In the genomic region with DNA sequence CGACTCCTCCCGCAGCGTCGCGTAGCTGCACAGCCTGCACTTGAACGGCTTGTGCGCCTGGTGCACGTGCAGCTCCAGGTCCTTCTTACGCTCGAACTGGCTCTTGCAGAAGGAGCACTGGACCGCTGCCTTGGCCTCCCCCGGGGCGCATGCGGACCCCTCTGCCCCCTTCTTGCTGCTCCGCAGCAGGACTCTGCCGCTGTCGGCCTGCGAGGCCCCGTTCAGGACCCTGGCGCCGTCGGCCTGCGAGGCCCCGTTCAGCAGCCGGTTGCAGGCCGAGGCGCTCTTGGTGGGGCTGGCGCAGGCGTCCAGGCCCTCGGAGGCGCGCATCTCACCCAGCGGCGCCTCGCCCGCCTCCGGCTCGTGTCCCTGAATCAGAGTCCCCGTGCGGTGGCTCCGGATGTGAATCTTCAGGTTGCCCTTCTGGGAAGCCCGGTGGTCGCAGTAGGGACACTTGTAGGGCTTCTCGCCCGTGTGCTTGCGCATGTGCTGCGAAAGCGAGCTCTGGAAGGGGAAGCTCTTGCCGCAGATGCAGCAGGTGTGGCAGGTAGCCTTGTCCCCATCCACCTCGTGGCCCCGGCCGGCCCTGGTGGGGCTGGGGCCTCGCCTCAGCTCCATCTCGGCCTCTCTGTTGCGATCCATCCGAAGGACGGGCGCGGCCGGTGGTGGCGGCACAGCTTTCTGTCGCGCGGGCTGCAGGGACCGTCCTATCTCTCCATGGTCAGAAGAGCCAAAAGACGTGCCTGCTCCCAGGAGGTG, we compare ENCODE assay signal across 21 cellular contexts. TPM values are rescaled to one million over a fixed set of nuclear protein-coding genes. Genes with fewer than 3 reads are reported as not detected.
A peak's percentile ranks its signal among the peaks of the same experiment; 100 is the strongest.
DNase-seq lines count a peak whose midpoint lies in the region; ATAC-seq and TF ChIP-seq lines count a peak whose summit lies in the region.
"Had no signal": no experiment of that assay in that cellular context is flagged by ENCODE, and none has a peak within 500 bp of the region (broad histone marks: within the 10 kb centered on the region; RNA-seq: fewer than 3 reads in every experiment).

No MANE protein-coding gene starts in this region.

- peaks cover 19 to 30% (median 24%) of the 10 kb centered on the region in 4 donors for H3K36me3 ChIP-seq in sigmoid colon

- DNase-seq in activated CD8-positive, alpha-beta memory T cell treated with anti-CD3 and anti-CD28 coated beads for 24 hours = peak; percentile 47
- no peak for DNase-seq in activated CD8-positive, alpha-beta memory T cell treated with anti-CD3 and anti-CD28 coated beads, Interleukin-2, amount 50 U/mL, for 4 hours
- DNase-seq in LNCaP clone FGC (ENCODE audit: low read depth) (no peak), islet precursor cell (peak; percentile 39), sigmoid colon (peak; percentile 63), HK-2 (ENCODE audit: unreplicated experiment) (no peak), T-cell (no peak)
- DNase-seq: AML-193; C1 segment of cervical spinal cord; Calu3; CD8-positive, alpha-beta memory T cell; MM.1S; NCI-H1048; NCI-H1417 treated with DMSO at 0.1 percent for 48 hours; NCI-H187; NCI-H2107; NCI-H748 treated with DMSO at 0.1 percent for 48 hours; SIG-M5; SK-N-SH had no signal

- TF ChIP-seq CTCF in LNCaP clone FGC (IDR thresholded peaks at IDR 0.05; ENCODE audit: control insufficient read depth, extremely low read depth, insufficient read depth) = peak; percentile 33; the same call in 1 of the 2 replicates
- no peak for TF ChIP-seq CTCF in sigmoid colon (IDR thresholded peaks at IDR 0.05)

- CTCF ChIA-PET in T-cell (lab: Charles Lee) = no interaction called here

- H3K27ac Mint-ChIP-seq in T-cell = no peak overlapping the region
- H3K27ac Mint-ChIP-seq: CD8-positive, alpha-beta memory T cell had no signal

- WGBS in sigmoid colon, 2 donors = 97% methylated on average over 66 of the region's 66 CpGs

- H3K27ac ChIP-seq in sigmoid colon = no peak overlapping the region
- H3K27ac ChIP-seq: RWPE1 had no signal

- H3K4me3 ChIP-seq in LNCaP clone FGC (ENCODE audit: low read depth, low read length) (no peak overlapping the region), sigmoid colon (no peak overlapping the region)

- no peak for TF ChIP-seq EP300 in sigmoid colon (IDR thresholded peaks at IDR 0.05)

- H3K9me3 Mint-ChIP-seq in T-cell = no peaks in the 10 kb centered on the region
- H3K9me3 Mint-ChIP-seq: CD8-positive, alpha-beta memory T cell had no signal

- H3K27me3 Mint-ChIP-seq in T-cell = no peaks in the 10 kb centered on the region

- H3K36me3 Mint-ChIP-seq in T-cell = peaks cover 7% of the 10 kb centered on the region

- intact Hi-C loops in sigmoid colon (cut with DNase I) = no loop called here

- POLR2A ChIA-PET in T-cell (lab: Charles Lee) = no interaction called here

- H3K27me3 ChIP-seq in sigmoid colon = no peaks in the 10 kb centered on the region

- H3K4me3 Mint-ChIP-seq in T-cell = no peak overlapping the region
- H3K4me3 Mint-ChIP-seq: CD8-positive, alpha-beta memory T cell had no signal

- peaks cover 9 to 24% (median 14%) of the 10 kb centered on the region in 3 donors for H3K4me1 Mint-ChIP-seq in T-cell
- H3K4me1 Mint-ChIP-seq: CD8-positive, alpha-beta memory T cell had no signal

- TF ChIP-seq POLR2A in sigmoid colon (IDR thresholded peaks at IDR 0.05) = no peak

- no peaks in the 10 kb centered on the region for H3K9me3 ChIP-seq in sigmoid colon
- H3K9me3 ChIP-seq: SK-N-SH had no signal

- H3K4me1 ChIP-seq in sigmoid colon = peaks cover 0 to 74% (median 40%) of the 10 kb centered on the region in 4 donors

- ATAC-seq in T-cell (replicated peaks in 1 of 4) (no peak), GM18867 (IDR thresholded peaks at IDR 0.05; ENCODE audit: unreplicated experiment) (no peak)

RNA-seq across cellular contexts. Expression of a gene that starts 52.5 kb away (rescaled TPM):
- total RNA-seq in sigmoid colon (10 to 100 TPM; 24.3 to 29.9 (median 26.9) TPM), T-cell (10 to 100 TPM; 22.0 to 31.8 (median 25.7) TPM)
- polyA plus RNA-seq in sigmoid colon = 1 to 10 TPM; 2.1 to 6.1 (median 2.4) TPM

Comparison
In these comparisons a context has a peak if more than half of its experiments do, and no peak if none do; other contexts are left out.
1. DNase-seq: peak in activated CD8-positive, alpha-beta memory T cell treated with anti-CD3 and anti-CD28 coated beads for 24 hours (single experiment), islet precursor cell (single experiment) and sigmoid colon (single experiment); none in activated CD8-positive, alpha-beta memory T cell treated with anti-CD3 and anti-CD28 coated beads, Interleukin-2, amount 50 U/mL, for 4 hours (single experiment), LNCaP clone FGC (single experiment), HK-2 (single experiment) and T-cell (0 of 34).